ENCODE assay signal across 35 cellular contexts in the genomic region with DNA sequence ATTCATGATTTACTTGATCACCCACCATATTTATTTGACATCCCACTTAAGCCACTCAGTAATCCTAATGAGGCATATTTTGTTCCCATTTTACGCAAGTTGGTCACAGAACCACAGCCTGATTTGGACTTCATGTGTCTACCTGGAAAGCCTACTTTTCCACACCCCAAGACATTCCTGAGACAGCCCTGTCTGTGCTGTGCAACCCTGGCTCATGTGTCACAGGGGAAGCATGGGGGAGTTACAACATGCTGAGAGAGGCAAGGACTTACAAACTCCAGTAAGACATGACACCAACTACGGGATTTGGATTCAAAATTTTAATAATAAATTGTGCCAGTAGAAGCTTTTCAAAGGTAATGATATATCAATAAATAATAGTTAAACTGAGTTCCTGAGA.
"Had no signal": no experiment of that assay in that cellular context is flagged by ENCODE, and none has a peak within 500 bp of the region (broad histone marks: within the 10 kb centered on the region; RNA-seq: fewer than 3 reads in every experiment).

No MANE protein-coding gene starts in this region.

- H3K4me3 ChIP-seq: MG63 had no signal

- H3K9ac ChIP-seq: KMS-11 had no signal

- H3K27ac ChIP-seq: KMS-11 had no signal

- DNase-seq: Karpas-422, Kasumi-1, KBM-7, KG1, MG63, MM.1S, MV-4-11, NCI-H1048, NCI-H1092, NCI-H1092 treated with DMSO at 0.1 percent for 48 hours, NCI-H1105, NCI-H1105 treated with DMSO at 0.1 percent for 48 hours, NCI-H1417, NCI-H1417 treated with DMSO at 0.1 percent for 48 hours, NCI-H1436, NCI-H1436 treated with DMSO at 0.1 percent for 48 hours, NCI-H146, NCI-H1694, NCI-H1694 treated with DMSO at 0.1 percent for 48 hours, NCI-H187, NCI-H187 treated with DMSO at 0.1 percent for 48 hours, NCI-H1930, NCI-H2029, NCI-H2029 treated with DMSO at 0.1 percent for 48 hours, NCI-H2081, NCI-H2081 treated with DMSO at 0.1 percent for 48 hours, NCI-H2107, NCI-H2171, NCI-H2171 treated with DMSO at 0.1 percent for 48 hours, NCI-H2227 treated with DMSO at 0.1 percent for 48 hours, NCI-H226, NCI-H345, NCI-H446, NCI-H446 treated with DMSO at 0.1 percent for 48 hours had no signal

- H3K4me2 ChIP-seq: KMS-11 had no signal

- H3K27me3 ChIP-seq: MG63 had no signal
